1 cellular context compared by ENCODE assay signal in the genomic region with DNA sequence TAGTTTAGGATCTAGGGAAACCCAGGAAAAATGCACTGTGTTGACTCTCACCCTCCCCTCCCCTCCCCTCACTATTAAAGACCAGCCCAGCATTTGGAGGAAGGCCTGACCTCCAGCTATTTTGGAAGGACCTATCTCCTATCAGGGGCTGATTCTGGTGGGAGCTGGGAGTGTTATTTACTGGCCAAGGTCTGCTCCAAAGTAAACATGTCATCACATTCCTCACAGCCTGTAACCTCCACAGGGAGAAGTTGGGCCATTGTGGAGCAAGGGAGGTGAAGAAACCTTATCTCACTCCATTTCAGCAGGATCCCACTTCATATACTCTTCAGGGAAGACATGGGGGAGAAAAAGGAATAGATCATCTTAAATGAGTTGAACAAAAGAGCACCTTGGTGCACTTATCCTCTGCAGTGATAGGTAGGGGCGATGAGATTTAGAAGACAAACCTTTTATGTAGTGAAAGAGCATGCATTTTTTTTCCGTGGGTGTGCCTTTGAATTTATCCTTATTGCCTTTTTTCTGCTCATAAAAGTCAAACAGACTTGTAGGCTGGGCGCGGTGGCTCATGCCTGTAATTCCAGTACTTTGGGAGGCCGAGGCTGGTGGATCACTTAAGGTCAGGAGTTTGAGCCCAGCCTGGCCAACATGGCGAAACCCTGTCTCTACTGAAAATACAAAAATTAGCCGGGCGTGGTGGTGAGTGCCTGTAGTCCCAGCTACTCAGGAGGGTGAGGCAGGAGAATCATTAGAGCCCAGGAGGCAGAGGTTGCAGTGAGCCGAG.
TF ChIP-seq lines count a peak whose summit lies in the region.

No MANE protein-coding gene starts in this region.

TF ChIP-seq in SK-N-SH, 30 proteins besides CTCF, POLR2A, EP300 and RAD21 (continued from another document):
- TF ChIP-seq FOSL2 (IDR thresholded peaks at IDR 0.05; ENCODE audit: borderline replicate concordance, low read depth), result no peak
- TF ChIP-seq USF2 (IDR thresholded peaks at IDR 0.05; ENCODE audit: borderline replicate concordance, low read depth, low read length), result no peak
- no peak for TF ChIP-seq GATA2 (CRISPR knock-in tag; IDR thresholded peaks at IDR 0.05)
TF ChIP-seq in SK-N-SH: peak in this region for 0.
